In the genomic region with DNA sequence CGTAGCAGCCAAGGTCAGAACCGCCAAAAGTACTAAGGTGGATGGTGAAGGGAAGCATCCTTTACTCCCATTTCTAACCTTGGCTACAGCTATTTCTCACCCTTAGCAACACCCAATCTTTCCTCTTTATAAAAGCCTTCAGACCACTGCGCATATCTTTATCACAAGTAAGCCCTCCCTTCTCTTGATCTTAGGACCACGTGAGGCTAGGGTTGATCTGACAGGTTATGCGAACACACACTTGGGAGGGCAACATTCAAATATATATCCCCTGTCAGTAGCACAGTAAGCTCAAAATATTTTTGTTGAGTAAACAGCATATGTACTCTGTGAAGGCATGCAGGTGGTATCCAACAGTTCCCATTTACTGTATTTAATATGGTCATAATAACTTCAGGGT, we compare ENCODE assay signal across 1 cellular context.
TF ChIP-seq lines count a peak whose summit lies in the region.

No MANE protein-coding gene starts in this region.

TF ChIP-seq in IMR-90, 13 proteins besides CTCF, POLR2A, EP300 and RAD21 (continued from another document):
- TF ChIP-seq, protein P1, sequence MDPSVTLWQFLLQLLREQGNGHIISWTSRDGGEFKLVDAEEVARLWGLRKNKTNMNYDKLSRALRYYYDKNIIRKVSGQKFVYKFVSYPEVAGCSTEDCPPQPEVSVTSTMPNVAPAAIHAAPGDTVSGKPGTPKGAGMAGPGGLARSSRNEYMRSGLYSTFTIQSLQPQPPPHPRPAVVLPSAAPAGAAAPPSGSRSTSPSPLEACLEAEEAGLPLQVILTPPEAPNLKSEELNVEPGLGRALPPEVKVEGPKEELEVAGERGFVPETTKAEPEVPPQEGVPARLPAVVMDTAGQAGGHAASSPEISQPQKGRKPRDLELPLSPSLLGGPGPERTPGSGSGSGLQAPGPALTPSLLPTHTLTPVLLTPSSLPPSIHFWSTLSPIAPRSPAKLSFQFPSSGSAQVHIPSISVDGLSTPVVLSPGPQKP (IDR thresholded peaks at IDR 0.05; ENCODE audit: borderline replicate concordance, low read depth, low read length), result no peak
- TF ChIP-seq MAZ (IDR thresholded peaks at IDR 0.05; ENCODE audit: borderline replicate concordance, low read depth, low read length) (no peak), CHD1 (IDR thresholded peaks at IDR 0.05; ENCODE audit: low read depth, low read length) (no peak), MXI1 (IDR thresholded peaks at IDR 0.05; ENCODE audit: borderline replicate concordance, low read depth, low read length) (no peak), SMC3 (IDR thresholded peaks at IDR 0.05; ENCODE audit: low read depth, low read length) (no peak), BHLHE40 (IDR thresholded peaks at IDR 0.05; ENCODE audit: low read depth, low read length) (no peak), RFX5 (IDR thresholded peaks at IDR 0.05; ENCODE audit: low read depth, low read length) (no peak), MAFK (IDR thresholded peaks at IDR 0.05; ENCODE audit: low read depth, low read length) (no peak)
